In the genomic region with DNA sequence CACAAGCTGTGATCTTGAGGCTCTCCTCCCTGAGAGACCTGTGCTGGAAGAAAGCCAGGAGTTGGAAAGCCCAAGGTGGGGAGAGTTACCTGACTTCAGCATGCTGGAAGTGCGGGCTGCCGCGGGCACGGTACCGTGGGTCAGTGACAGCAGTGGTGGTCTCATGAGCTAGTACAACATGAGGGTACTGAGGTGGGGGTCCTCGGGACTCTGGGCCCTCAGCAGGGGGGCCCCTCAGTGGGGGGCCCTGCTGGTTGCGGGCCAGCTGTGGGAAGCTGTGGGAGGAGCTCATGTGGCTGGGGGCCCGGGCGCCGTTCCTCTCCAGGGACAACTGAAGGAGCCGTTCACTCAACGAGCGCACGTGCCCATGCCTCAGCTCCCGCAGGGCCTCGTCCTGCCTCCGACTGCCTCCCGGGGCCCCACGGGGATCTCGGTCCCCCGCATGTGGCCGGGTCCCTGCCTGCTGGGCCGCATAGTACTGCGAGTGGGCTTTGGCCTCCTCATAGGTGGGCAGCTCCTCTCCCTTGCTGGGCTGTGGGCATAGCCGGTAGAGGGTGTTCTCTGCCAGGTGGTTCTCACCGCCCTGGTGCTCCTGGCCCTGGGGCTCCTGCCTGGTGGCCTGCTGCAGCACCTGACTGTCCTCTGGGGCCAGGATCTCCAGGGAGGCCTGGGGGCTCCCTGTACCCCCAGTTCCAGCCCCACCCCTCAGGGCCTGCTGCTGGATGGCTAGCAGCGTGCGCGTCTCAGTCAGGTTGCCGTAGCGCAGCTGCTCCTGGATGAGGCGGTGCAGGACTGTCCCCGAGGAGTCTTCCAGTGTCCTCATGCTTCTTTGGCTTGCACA, we compare ENCODE assay signal across 12 cellular contexts. TPM values are rescaled to one million over a fixed set of nuclear protein-coding genes. Genes with fewer than 3 reads are reported as not detected.
DNase-seq lines count a peak whose midpoint lies in the region; ATAC-seq, FAIRE-seq and TF ChIP-seq lines count a peak whose summit lies in the region.
"Had no signal": no experiment of that assay in that cellular context is flagged by ENCODE, and none has a peak within 500 bp of the region (broad histone marks: within the 10 kb centered on the region; RNA-seq: fewer than 3 reads in every experiment).

No MANE protein-coding gene starts in this region.

- H3K36me3 ChIP-seq in endothelial cell of umbilical vein (ENCODE audit: control insufficient read depth in 2 of 2, extremely low read depth in 1 of 2, insufficient read depth in 2 of 2, low read length in 2 of 2), result peaks cover 41 to 43% of the 10 kb centered on the region in 2 experiments
- peaks cover 74% of the 10 kb centered on the region for H3K36me3 ChIP-seq in osteoblast (ENCODE audit: insufficient read depth, low read length)
- H3K36me3 ChIP-seq in testis (ENCODE audit: low read depth, missing control alignments), result no peaks in the 10 kb centered on the region

- H3K79me2 ChIP-seq in endothelial cell of umbilical vein (ENCODE audit: control insufficient read depth, insufficient read depth, low read length), result peaks cover 68% of the 10 kb centered on the region
- H3K79me2 ChIP-seq in osteoblast (ENCODE audit: insufficient read depth, low read length), result peaks cover 82% of the 10 kb centered on the region

- TF ChIP-seq CTCF in A549 (IDR thresholded peaks at IDR 0.05), result no peak
- TF ChIP-seq CTCF in endothelial cell of umbilical vein (IDR thresholded peaks at IDR 0.05; ENCODE audit: extremely low read depth in 1 of 2, insufficient read depth in 1 of 2, low read depth in 1 of 2, low read length in 2 of 2), result no peak
- no peak for TF ChIP-seq CTCF in osteoblast (IDR thresholded peaks at IDR 0.05; ENCODE audit: extremely low read depth, low read depth, low read length)
- no peak for TF ChIP-seq CTCF in testis (IDR thresholded peaks at IDR 0.05)

- no peak overlapping the region for H2AFZ ChIP-seq in endothelial cell of umbilical vein (ENCODE audit: low read depth, low read length)
- no peak overlapping the region for H2AFZ ChIP-seq in osteoblast (ENCODE audit: low read length)

- no peak for TF ChIP-seq RAD21 in A549 (conservative IDR thresholded peaks at IDR 0.05 in 1 of 2, IDR thresholded peaks at IDR 0.05 in 1 of 2)
- TF ChIP-seq RAD21 in Ishikawa (IDR thresholded peaks at IDR 0.05; ENCODE audit: low read depth), result no peak

- H4K20me1 ChIP-seq in endothelial cell of umbilical vein (replicated peaks; ENCODE audit: control insufficient read depth, extremely low read depth, insufficient read depth, low read length), result no peaks in the 10 kb centered on the region
- peaks cover 73% of the 10 kb centered on the region for H4K20me1 ChIP-seq in osteoblast (ENCODE audit: insufficient read depth, low read length)

- intact Hi-C loops in endothelial cell of umbilical vein (cut with micrococcal nuclease) (loop anchor here (5.0 kb wide), 2 partner anchors 159 to 476 kb away; no protein-coding TSS in a partner anchor), testis (cut with DNase I; ENCODE audit: low total_unique reads) (loop anchor here (5.0 kb wide), 1 partner anchor 91 kb away; no protein-coding TSS in a partner anchor)

- CTCF ChIA-PET in A549 (lab: Yijun Ruan, JAX), result interaction anchor here (23.2 to 31.4 kb wide), 2 partner anchors 57 to 108 kb away, joined by 240 to 356 read pairs; a partner anchor contains a TSS
- CTCF ChIA-PET in endothelial cell of umbilical vein (lab: Charles Lee), result interaction anchor here (0.8 to 5.9 kb wide), 12 partner anchors 13 to 113 kb away, joined by 3 to 44 read pairs (median 4); no protein-coding TSS in a partner anchor

- dilution Hi-C loops in endothelial cell of umbilical vein (cut with MboI; ENCODE audit: extremely low pct_ligation_motif_present, low sequenced_read_pairs), result no loop called here

- no peak for TF ChIP-seq EP300 in A549 (IDR thresholded peaks at IDR 0.05)
- TF ChIP-seq EP300 in Ishikawa (IDR thresholded peaks at IDR 0.05; ENCODE audit: borderline replicate concordance), result no peak; the same call in 1 of the 2 replicates

- H3K4me2 ChIP-seq in A549, result peak overlapping the region; percentile 93
- H3K4me2 ChIP-seq in endothelial cell of umbilical vein (ENCODE audit: insufficient read depth, low read length), result peak overlapping the region; percentile 71
- peak overlapping the region; percentile 97 for H3K4me2 ChIP-seq in osteoblast (ENCODE audit: insufficient read depth, low read length)
- H3K4me2 ChIP-seq: KMS-11 had no signal

- no peak for FAIRE-seq in A549 (lab: Jason Lieb, UNC)
- no peak for FAIRE-seq in endothelial cell of umbilical vein (lab: Jason Lieb, UNC)

- 82% methylated on average over 6 of the region's 33 CpGs for WGBS in A549 (ENCODE audit: missing lambda C conversion rate)
- 85 to 100% methylated on average over 5 to 33 of the region's 33 CpGs for WGBS in testis, 2 donors

- H3K4me1 ChIP-seq in A549, result peaks cover 70% of the 10 kb centered on the region
- H3K4me1 ChIP-seq in endothelial cell of umbilical vein (ENCODE audit: control insufficient read depth, extremely low read depth, insufficient read depth, low read length), result peaks cover 73% of the 10 kb centered on the region
- peaks cover 74% of the 10 kb centered on the region for H3K4me1 ChIP-seq in osteoblast (ENCODE audit: insufficient read depth, low read length)
- H3K4me1 ChIP-seq in testis, result peaks cover 27% of the 10 kb centered on the region

- DNase-seq in A549 (ENCODE audit: low read depth in 1 of 2, low spot score in 1 of 2) (no peak), endothelial cell of umbilical vein (ENCODE audit: low read depth, low spot score) (no peak), osteoblast (ENCODE audit: insufficient read length, low spot score, missing footprints) (peak; percentile 76), testis (no peak), superior temporal gyrus (ENCODE audit: extremely low spot score) (no peak), NCI-H1092 treated with DMSO at 0.1 percent for 48 hours (lab: John Stamatoyannopoulos, UW) (no peak)
- DNase-seq in central memory CD4-positive, alpha-beta T cell, result no peak
- DNase-seq: activated CD4-positive, CD25-positive, alpha-beta regulatory T cell treated with anti-CD3 and anti-CD28 coated beads, Interleukin-2, amount 50 U/mL, for 72 hours; amniotic stem cell; stimulated activated CD4-positive, alpha-beta T cell treated with anti-CD3 and anti-CD28 coated beads, Interleukin-12 subunit alpha, Interleukin-12 subunit beta, amount 100 ng/mL, for 4 hours had no signal

- H3K9me3 ChIP-seq in A549, result no peaks in the 10 kb centered on the region
- H3K9me3 ChIP-seq in endothelial cell of umbilical vein (replicated peaks; ENCODE audit: control insufficient read depth, insufficient read depth, low read length), result no peaks in the 10 kb centered on the region
- no peaks in the 10 kb centered on the region for H3K9me3 ChIP-seq in osteoblast (ENCODE audit: low read depth, low read length)
- H3K9me3 ChIP-seq in testis, result no peaks in the 10 kb centered on the region

- H3K9me1 ChIP-seq in endothelial cell of umbilical vein (replicated peaks; ENCODE audit: control insufficient read depth, extremely low read depth, insufficient read depth, low read length), result no peaks in the 10 kb centered on the region

- no peak for ATAC-seq in A549

- peak overlapping the region; percentile 100 for H3K9ac ChIP-seq in endothelial cell of umbilical vein (replicated peaks; ENCODE audit: extremely low read depth, insufficient read depth, low read length)
- H3K9ac ChIP-seq: KMS-11 had no signal

- H3K27ac ChIP-seq in A549 (peak overlapping the region; percentile 99 to 100), endothelial cell of umbilical vein (ENCODE audit: insufficient read depth, low read depth, low read length) (peak overlapping the region; percentile 99), osteoblast (ENCODE audit: low read depth, low read length) (peak overlapping the region; percentile 99), testis (peak overlapping the region in 1 of 2 donors; percentile 36)
- H3K27ac ChIP-seq: KMS-11 had no signal

- TF ChIP-seq POLR2A in A549 (IDR thresholded peaks at IDR 0.05; ENCODE audit: low read length), result no peak
- no peak for TF ChIP-seq POLR2A in endothelial cell of umbilical vein (IDR thresholded peaks at IDR 0.05; ENCODE audit: low read depth, low read length)
- TF ChIP-seq POLR2A in testis (IDR thresholded peaks at IDR 0.05), result no peak

- POLR2A ChIA-PET in A549 (lab: Yijun Ruan, JAX), result interaction anchor here (1.3 to 1.8 kb wide), 6 partner anchors 13 to 103 kb away, joined by 3 to 5 read pairs (median 4); no protein-coding TSS in a partner anchor
- POLR2A ChIA-PET in endothelial cell of umbilical vein (lab: Charles Lee), result interaction anchor here (0.7 to 3.8 kb wide), 7 partner anchors 55 to 797 kb away, joined by 3 to 24 read pairs (median 5); a partner anchor contains a TSS

- no peaks in the 10 kb centered on the region for H3K27me3 ChIP-seq in endothelial cell of umbilical vein (ENCODE audit: control insufficient read depth in 2 of 2, insufficient read depth in 2 of 2, low read length in 2 of 2)
- H3K27me3 ChIP-seq in osteoblast (ENCODE audit: insufficient read depth, low read length), result no peaks in the 10 kb centered on the region
- H3K27me3 ChIP-seq in testis, result no peaks in the 10 kb centered on the region

- BruUV-seq in endothelial cell of umbilical vein (replicated peaks; lab: Mats Ljungman, UMichigan), result no TSS peak

- H3K4me3 ChIP-seq in A549 (peak overlapping the region; percentile 74), endothelial cell of umbilical vein (replicated peaks in 1 of 3; ENCODE audit: insufficient read depth in 1 of 3, low read depth in 1 of 3, low read length in 3 of 3) (peak overlapping the region in 2 of 3 experiments; percentile 17 to 93), osteoblast (ENCODE audit: insufficient read depth, low read length) (peak overlapping the region; percentile 98), testis (no peak overlapping the region)

TF ChIP-seq in endothelial cell of umbilical vein, 7 proteins besides CTCF, POLR2A, EP300 and RAD21 (continues in another document):
- TF ChIP-seq FOS (IDR thresholded peaks at IDR 0.05; ENCODE audit: borderline replicate concordance, insufficient read depth, low read length), result no peak

RNA-seq across cellular contexts. Expression of a gene that starts 3.4 kb away (rescaled TPM):
- polyA plus RNA-seq in A549 (2011; rRNA removed) (36.3 and 44.1 TPM in 2 replicates), A549 (2017; fragmentation: RNase III; extraction: RNeasy Plus Mini Kit Qiagen cat#74134 plus additional on column Dnase treatment) (40.7 to 49.4 TPM (median 41.1 TPM) in 3 replicates), endothelial cell of umbilical vein (129 and 130 TPM in 2 replicates), testis (ENCODE audit: insufficient read depth, low read depth, low replicate concordance) (19.6 TPM)
- 70.4 and 95.3 TPM in 2 replicates for polyA plus RNA-seq in A549 (2012; cell fraction: cytosol; rRNA removed)
- 144 and 160 TPM in 2 replicates for polyA plus RNA-seq in A549 (2012; cell fraction: nucleus; rRNA removed)
- 48.6 and 69.1 TPM in 2 replicates for polyA minus RNA-seq in A549 (2011; rRNA and poly(A)+ RNA removed)
- total RNA-seq in endothelial cell of umbilical vein (145 and 167 TPM in 2 replicates), osteoblast (205 and 300 TPM in 2 replicates), testis (10 to 100 TPM; 35.8 to 61.0 TPM)
- polyA plus RNA-seq in endothelial cell of umbilical vein (2011; cell fraction: cytosol; rRNA removed), result 123 and 135 TPM in 2 replicates
- polyA plus RNA-seq in endothelial cell of umbilical vein (2011; cell fraction: nucleus; rRNA removed), result 200 and 222 TPM in 2 replicates
- polyA plus RNA-seq in endothelial cell of umbilical vein (2012), result 67.7 and 69.8 TPM in 2 replicates
- polyA minus RNA-seq in endothelial cell of umbilical vein, result 186 and 195 TPM in 2 replicates
- 41.2 TPM for polyA minus RNA-seq in endothelial cell of umbilical vein (2011; cell fraction: cytosol; rRNA and poly(A)+ RNA removed)
- polyA minus RNA-seq in endothelial cell of umbilical vein (2011; cell fraction: nucleus; rRNA and poly(A)+ RNA removed), result 95.7 and 170 TPM in 2 replicates

Comparison
In these comparisons a context has a peak if more than half of its experiments do, and no peak if none do; other contexts are left out.
1. H3K4me3 ChIP-seq: peak in A549 (single experiment), endothelial cell of umbilical vein (2 of 3) and osteoblast (single experiment); none in testis (0 of 2).
2. Peak in every context shown above with its lines, with median percentiles within 50 percentile points of each other: H3K4me2 ChIP-seq.